In the genomic region with DNA sequence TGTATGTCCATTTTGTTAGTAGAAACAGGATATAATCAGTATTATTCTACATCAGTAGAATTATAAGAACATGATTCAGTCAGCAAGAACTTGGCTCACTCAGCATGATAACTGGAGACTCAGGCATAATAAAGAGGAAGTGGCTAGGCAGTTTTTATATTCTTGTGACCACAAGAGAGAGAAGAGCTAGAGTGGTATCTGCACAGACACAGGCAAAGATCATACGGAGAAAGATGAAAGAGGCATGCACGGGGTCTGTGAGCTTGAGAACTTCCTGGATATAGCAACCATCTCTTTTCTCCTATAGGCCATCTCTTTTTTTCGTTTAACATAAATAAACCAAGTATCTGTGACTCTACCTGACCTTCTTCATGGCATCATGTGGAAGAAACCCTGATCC, we compare ENCODE assay signal across 9 cellular contexts.
DNase-seq lines count a peak whose midpoint lies in the region; ATAC-seq lines count a peak whose summit lies in the region.
"Had no signal": no experiment of that assay in that cellular context is flagged by ENCODE, and none has a peak within 500 bp of the region (broad histone marks: within the 10 kb centered on the region; RNA-seq: fewer than 3 reads in every experiment).

No MANE protein-coding gene starts in this region.

- peaks cover 16% of the 10 kb centered on the region for H3K4me1 ChIP-seq in adipocyte (ENCODE audit: control insufficient read depth, insufficient read depth, low read length)
- peaks cover 4 to 8% of the 10 kb centered on the region in 2 donors for H3K4me1 ChIP-seq in mucosa of rectum (ENCODE audit: control insufficient read depth in 2 of 2, insufficient read depth in 2 of 2, low read length in 2 of 2)

- H3K27me3 ChIP-seq in adipocyte (replicated peaks; ENCODE audit: control insufficient read depth, insufficient read depth, low read length) (no peaks in the 10 kb centered on the region), mucosa of rectum (ENCODE audit: control insufficient read depth in 2 of 2, insufficient read depth in 2 of 2, low read length in 2 of 2) (no peaks in the 10 kb centered on the region)

- peak; percentile 26 for DNase-seq in activated CD8-positive, alpha-beta memory T cell treated with anti-CD3 and anti-CD28 coated beads, Interleukin-2, amount 50 U/mL, for 1 hour (ENCODE audit: extremely low read depth)
- DNase-seq in activated CD8-positive, alpha-beta memory T cell treated with anti-CD3 and anti-CD28 coated beads, Interleukin-2, amount 50 U/mL, for 48 hours: no peak
- DNase-seq in NOMO-1 treated with dmso at 0.1 percent for 144 hours (lab: John Stamatoyannopoulos, UW; ENCODE audit: unreplicated experiment): peak; percentile 95
- DNase-seq in adipocyte (ENCODE audit: low read depth): peak; percentile 65
- DNase-seq in islet precursor cell: no peak
- DNase-seq in iPS-NIHi7 (ENCODE audit: extremely low spot score): no peak

- H3K9ac ChIP-seq in adipocyte (ENCODE audit: low read length) (no peak overlapping the region), mucosa of rectum (ENCODE audit: low read depth in 1 of 2, low read length in 2 of 2) (no peak overlapping the region)

- H3K4me3 ChIP-seq in adipocyte (ENCODE audit: low read length) (peak overlapping the region; percentile 17), mucosa of rectum (ENCODE audit: low read length in 2 of 2) (no peak overlapping the region)

- ATAC-seq in HG02678 (IDR thresholded peaks at IDR 0.05; ENCODE audit: unreplicated experiment): peak; percentile 99

- no peaks in the 10 kb centered on the region for H3K36me3 ChIP-seq in adipocyte (ENCODE audit: control insufficient read depth, insufficient read depth, low read length, severe bottlenecking)
- no peaks in the 10 kb centered on the region for H3K36me3 ChIP-seq in mucosa of rectum (ENCODE audit: control insufficient read depth in 2 of 2, insufficient read depth in 2 of 2, low read length in 2 of 2)

- H3K27ac ChIP-seq in mucosa of rectum (ENCODE audit: low read depth in 2 of 2, low read length in 2 of 2): peak overlapping the region; percentile 38 to 63
- H3K27ac ChIP-seq: C4-2B had no signal

- no peaks in the 10 kb centered on the region for H3K9me3 ChIP-seq in adipocyte (ENCODE audit: control insufficient read depth, low read length)
- no peaks in the 10 kb centered on the region for H3K9me3 ChIP-seq in mucosa of rectum (ENCODE audit: control insufficient read depth in 2 of 2, low read length in 2 of 2)

Comparison
In these comparisons a context has a peak if more than half of its experiments do, and no peak if none do; other contexts are left out.
1. DNase-seq: peak in activated CD8-positive, alpha-beta memory T cell treated with anti-CD3 and anti-CD28 coated beads, Interleukin-2, amount 50 U/mL, for 1 hour (single experiment), NOMO-1 treated with dmso at 0.1 percent for 144 hours (single experiment) and adipocyte (single experiment); none in activated CD8-positive, alpha-beta memory T cell treated with anti-CD3 and anti-CD28 coated beads, Interleukin-2, amount 50 U/mL, for 48 hours (single experiment), islet precursor cell (single experiment) and iPS-NIHi7 (single experiment).